In genomic region chr18:48230459-48231113, GRCh38 we compare ENCODE assay signal across 9 cellular contexts.
A peak's percentile ranks its signal among the peaks of the same experiment; 100 is the strongest.
DNase-seq lines count a peak whose midpoint lies in the region; ATAC-seq, FAIRE-seq and TF ChIP-seq lines count a peak whose summit lies in the region.
"Had no signal": no experiment of that assay in that cellular context is flagged by ENCODE, and none has a peak within 500 bp of the region (broad histone marks: within the 10 kb centered on the region; RNA-seq: fewer than 3 reads in every experiment).

No MANE protein-coding gene starts in this region.

- peak; percentile 78 for TF ChIP-seq CTCF in epithelial cell of esophagus (IDR thresholded peaks at IDR 0.05; ENCODE audit: insufficient read depth, low read depth, low read length, missing control alignments)
- TF ChIP-seq CTCF in nephron (IDR thresholded peaks at IDR 0.05; ENCODE audit: unreplicated experiment in 3 of 3), result peak; percentile 59 to 62 (median 59)

- H3K27me3 Mint-ChIP-seq in nephron (ENCODE audit: low read depth), result peaks cover 8% of the 10 kb centered on the region

- H3K4me3 Mint-ChIP-seq in nephron, result no peak overlapping the region

- no peak for ATAC-seq in HG02870 (IDR thresholded peaks at IDR 0.05; ENCODE audit: unreplicated experiment)

- peak; percentile 70 for DNase-seq in NCI-H82 (lab: John Stamatoyannopoulos, UW)
- DNase-seq in NCI-H82 treated with DMSO at 0.1 percent for 48 hours (lab: John Stamatoyannopoulos, UW; ENCODE audit: unreplicated experiment), result no peak
- DNase-seq in LHCN-M2 (ENCODE audit: low read depth), result peak; percentile 56
- DNase-seq in RCC 7860 (ENCODE audit: low spot score), result peak; percentile 32
- DNase-seq in epithelial cell of esophagus (ENCODE audit: low read depth), result peak; percentile 80
- DNase-seq in activated effector memory CD4-positive, alpha-beta T cell treated with Interleukin-2 at 50 U/mL for 16 hours, result no peak

- peaks cover 30% of the 10 kb centered on the region for H3K4me1 Mint-ChIP-seq in nephron

- H3K4me3 ChIP-seq in epithelial cell of esophagus (ENCODE audit: low read length), result no peak overlapping the region
- H3K4me3 ChIP-seq: BLaER1 had no signal

- peak overlapping the region; percentile 41 to 92 (median 90) for H3K27ac Mint-ChIP-seq in nephron

- H3K9me3 Mint-ChIP-seq in nephron, result no peaks in the 10 kb centered on the region

- FAIRE-seq in RCC 7860 (lab: Jason Lieb, UNC), result no peak

- no peaks in the 10 kb centered on the region for H3K36me3 Mint-ChIP-seq in nephron (ENCODE audit: low read depth)

Comparison
In these comparisons a context has a peak if more than half of its experiments do, and no peak if none do; other contexts are left out.
1. DNase-seq: peak in NCI-H82 (single experiment), LHCN-M2 (single experiment), RCC 7860 (single experiment) and epithelial cell of esophagus (single experiment); none in NCI-H82 treated with DMSO at 0.1 percent for 48 hours (single experiment) and activated effector memory CD4-positive, alpha-beta T cell treated with Interleukin-2 at 50 U/mL for 16 hours (single experiment).